Comparison of ENCODE assay signal across 8 cellular contexts in the genomic region with DNA sequence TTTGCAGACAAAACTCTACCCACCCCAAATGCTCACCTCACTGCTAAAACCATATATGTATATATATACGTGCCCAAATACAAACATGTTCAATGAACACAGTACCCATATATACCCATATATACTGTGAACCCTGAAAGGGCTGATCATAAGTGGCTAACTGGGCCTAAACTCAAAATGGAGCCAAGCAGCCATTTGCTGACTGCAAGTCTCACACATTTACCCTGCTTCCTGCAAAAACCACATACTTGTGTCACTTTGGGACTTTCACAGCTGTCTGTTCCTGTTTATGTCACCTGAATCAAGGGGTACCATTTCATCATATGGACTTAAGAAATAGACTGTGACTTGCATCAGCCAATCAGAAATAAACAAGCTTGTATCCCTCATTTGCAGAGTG. TPM values are rescaled to one million over a fixed set of nuclear protein-coding genes. Genes with fewer than 3 reads are reported as not detected.
DNase-seq lines count a peak whose midpoint lies in the region; ATAC-seq and TF ChIP-seq lines count a peak whose summit lies in the region.
"Not testable (repeated sequence)": the region's sequence is repeated elsewhere in the genome, so short reads cannot be mapped to it uniquely, and the experiment has no call there.

No MANE protein-coding gene starts in this region.

- not testable (repeated sequence) for H3K4me3 ChIP-seq in CD4-positive, alpha-beta memory T cell (ENCODE audit: low read length in 2 of 2)

- H3K27ac Mint-ChIP-seq in CD4-positive, alpha-beta memory T cell: peak overlapping the region; percentile 75 to 91 (median 80)
- H3K27ac Mint-ChIP-seq in activated T-helper 2 cell treated with anti-CD3 and anti-CD28 coated beads, Interferon-gamma antibody, Interleukin-2, Interleukin-4, amounts not matched to agents 10 μg/mL and 5 μg/mL and 100 μg/mL, durations not matched to agents 14 hours and 24 hours and 36 hours: peak overlapping the region; percentile 12
- peak overlapping the region; percentile 92 to 94 for H3K27ac Mint-ChIP-seq in effector memory CD8-positive, alpha-beta T cell
- not testable (repeated sequence) for H3K27ac Mint-ChIP-seq in osteocyte (ENCODE audit: unreplicated experiment)

- H3K4me3 Mint-ChIP-seq in CD4-positive, alpha-beta memory T cell: peak overlapping the region in 2 of 8 donors; percentile 39 to 43
- not testable (repeated sequence) for H3K4me3 Mint-ChIP-seq in activated T-helper 2 cell treated with anti-CD3 and anti-CD28 coated beads, Interferon-gamma antibody, Interleukin-2, Interleukin-4, amounts not matched to agents 10 μg/mL and 5 μg/mL and 100 μg/mL, durations not matched to agents 14 hours and 24 hours and 36 hours (ENCODE audit: low read depth); osteocyte (ENCODE audit: unreplicated experiment)
- peak overlapping the region; percentile 4 to 7 for H3K4me3 Mint-ChIP-seq in effector memory CD8-positive, alpha-beta T cell

- CTCF ChIA-PET in CD4-positive, alpha-beta memory T cell (lab: Charles Lee; ENCODE audit: partially characterized antibody): not testable (repeated sequence)

- POLR2A ChIA-PET in CD4-positive, alpha-beta memory T cell (lab: Charles Lee; ENCODE audit: partially characterized antibody): not testable (repeated sequence)

- intact Hi-C loops in CD4-positive, alpha-beta memory T cell (cut with micrococcal nuclease); activated T-helper 2 cell treated with anti-CD3 and anti-CD28 coated beads, Interferon-gamma antibody, Interleukin-2, Interleukin-4, amounts not matched to agents 10 μg/mL and 5 μg/mL and 100 μg/mL, durations not matched to agents 14 hours and 24 hours and 36 hours (cut with micrococcal nuclease): not testable (repeated sequence)

- not testable (repeated sequence) for H3K9me3 Mint-ChIP-seq in CD4-positive, alpha-beta memory T cell; activated T-helper 2 cell treated with anti-CD3 and anti-CD28 coated beads, Interferon-gamma antibody, Interleukin-2, Interleukin-4, amounts not matched to agents 10 μg/mL and 5 μg/mL and 100 μg/mL, durations not matched to agents 14 hours and 24 hours and 36 hours; effector memory CD8-positive, alpha-beta T cell; osteocyte (ENCODE audit: unreplicated experiment)

- DNase-seq in CD4-positive, alpha-beta memory T cell: peak; percentile 43 to 57 (median 50)
- DNase-seq in MV-4-11 (lab: John Stamatoyannopoulos, UW) (peak; percentile 56), osteocyte (ENCODE audit: extremely low spot score, unreplicated experiment) (peak; percentile 15)
- DNase-seq in activated T-helper 2 cell treated with anti-CD3 and anti-CD28 coated beads, Interferon-gamma antibody, Interleukin-2, Interleukin-4, amounts not matched to agents 10 μg/mL and 5 μg/mL and 100 μg/mL, durations not matched to agents 14 hours and 24 hours and 36 hours (ENCODE audit: low spot score): not testable (repeated sequence)
- DNase-seq in effector memory CD8-positive, alpha-beta T cell: peak; percentile 34 to 43 (median 42)

- not testable (repeated sequence) for TF ChIP-seq CTCF in osteocyte (IDR thresholded peaks at IDR 0.05)

- not testable (repeated sequence) for H3K36me3 ChIP-seq in CD4-positive, alpha-beta memory T cell (ENCODE audit: insufficient read depth, low read length)

- H3K4me1 ChIP-seq in CD4-positive, alpha-beta memory T cell (ENCODE audit: insufficient read depth, low read length): peaks cover 10% of the 10 kb centered on the region

- ATAC-seq in GM19035 (IDR thresholded peaks at IDR 0.05; ENCODE audit: unreplicated experiment): peak; percentile 65
- ATAC-seq in HG03442 (IDR thresholded peaks at IDR 0.05; ENCODE audit: unreplicated experiment): peak; percentile 58
- peak; percentile 70 to 76 for ATAC-seq in activated CD4-positive, CD25-positive, alpha-beta regulatory T cell treated with anti-CD3 and anti-CD28 coated beads, Interleukin-2, amount 50 U/mL, for 24 hours
- peak; percentile 98 for ATAC-seq in effector memory CD8-positive, alpha-beta T cell (replicated peaks)

- H3K27me3 ChIP-seq in CD4-positive, alpha-beta memory T cell (ENCODE audit: insufficient read depth, low read length): not testable (repeated sequence)

- not testable (repeated sequence) for H3K27me3 Mint-ChIP-seq in CD4-positive, alpha-beta memory T cell; activated T-helper 2 cell treated with anti-CD3 and anti-CD28 coated beads, Interferon-gamma antibody, Interleukin-2, Interleukin-4, amounts not matched to agents 10 μg/mL and 5 μg/mL and 100 μg/mL, durations not matched to agents 14 hours and 24 hours and 36 hours (ENCODE audit: low read depth); effector memory CD8-positive, alpha-beta T cell
- H3K27me3 Mint-ChIP-seq in osteocyte (ENCODE audit: unreplicated experiment): peaks cover 13% of the 10 kb centered on the region

- H3K4me1 Mint-ChIP-seq in CD4-positive, alpha-beta memory T cell: peaks cover 13 to 33% (median 19%) of the 10 kb centered on the region in 4 donors
- peaks cover 10% of the 10 kb centered on the region for H3K4me1 Mint-ChIP-seq in activated T-helper 2 cell treated with anti-CD3 and anti-CD28 coated beads, Interferon-gamma antibody, Interleukin-2, Interleukin-4, amounts not matched to agents 10 μg/mL and 5 μg/mL and 100 μg/mL, durations not matched to agents 14 hours and 24 hours and 36 hours (ENCODE audit: low read depth)
- H3K4me1 Mint-ChIP-seq in effector memory CD8-positive, alpha-beta T cell (ENCODE audit: low read depth in 2 of 2): peaks cover 20 to 21% of the 10 kb centered on the region in 2 donors
- not testable (repeated sequence) for H3K4me1 Mint-ChIP-seq in osteocyte (ENCODE audit: unreplicated experiment)

- H3K9me3 ChIP-seq in CD4-positive, alpha-beta memory T cell (ENCODE audit: control insufficient read depth in 1 of 2, low read length in 2 of 2): not testable (repeated sequence)

- H3K36me3 Mint-ChIP-seq in CD4-positive, alpha-beta memory T cell; activated T-helper 2 cell treated with anti-CD3 and anti-CD28 coated beads, Interferon-gamma antibody, Interleukin-2, Interleukin-4, amounts not matched to agents 10 μg/mL and 5 μg/mL and 100 μg/mL, durations not matched to agents 14 hours and 24 hours and 36 hours (ENCODE audit: low read depth); effector memory CD8-positive, alpha-beta T cell (ENCODE audit: insufficient read depth); osteocyte (ENCODE audit: unreplicated experiment): not testable (repeated sequence)

- H3K27ac ChIP-seq in CD4-positive, alpha-beta memory T cell (ENCODE audit: low read depth, low read length): not testable (repeated sequence)

RNA-seq across cellular contexts. Expression of a gene that starts 48.4 kb away (rescaled TPM):
- total RNA-seq in CD4-positive, alpha-beta memory T cell: 10 to 100 TPM; 28.8 to 33.0 TPM
- 10 to 100 TPM in 1 of 2 donors, 1 to 10 TPM in 1; 10.0 to 11.7 TPM for polyA plus RNA-seq in CD4-positive, alpha-beta memory T cell
- total RNA-seq in activated T-helper 2 cell treated with anti-CD3 and anti-CD28 coated beads, Interferon-gamma antibody, Interleukin-2, Interleukin-4, amounts not matched to agents 10 μg/mL and 5 μg/mL and 100 μg/mL, durations not matched to agents 14 hours and 24 hours and 36 hours: 10.7 and 11.3 TPM in 2 replicates
- total RNA-seq in osteocyte: 20.7 and 21.0 TPM in 2 replicates
